Comparison of ENCODE assay signal across 6 cellular contexts in genomic region chr7:105984808-105985207, GRCh38. TPM values are rescaled to one million over a fixed set of nuclear protein-coding genes. Genes with fewer than 3 reads are reported as not detected.
A peak's percentile ranks its signal among the peaks of the same experiment; 100 is the strongest.
DNase-seq lines count a peak whose midpoint lies in the region; ATAC-seq, FAIRE-seq and TF ChIP-seq lines count a peak whose summit lies in the region.
"Not testable (repeated sequence)": the region's sequence is repeated elsewhere in the genome, so short reads cannot be mapped to it uniquely, and the experiment has no call there.

No MANE protein-coding gene starts in this region.

- not testable (repeated sequence) for H3K9me2 ChIP-seq in GM23338 (ENCODE audit: insufficient read depth)

- not testable (repeated sequence) for H3K4ac ChIP-seq in H1 (replicated peaks; ENCODE audit: insufficient read length, low read depth, low read length)

- POLR2A ChIA-PET in WTC11 (lab: Charles Lee): interaction anchor here (0.7 kb wide), 1 partner anchor 88 kb away, joined by 4 read pairs; no protein-coding TSS in a partner anchor
- POLR2A ChIA-PET in H1 (lab: Charles Lee; ENCODE audit: partially characterized antibody): not testable (repeated sequence)

- not testable (repeated sequence) for H3K27me3 ChIP-seq in GM23338 (ENCODE audit: insufficient read depth); H1 (replicated peaks in 1 of 4; ENCODE audit: control insufficient read depth in 3 of 4, extremely low read depth in 1 of 4, insufficient read depth in 3 of 4, low read length in 3 of 4); neural progenitor cell; stomach smooth muscle (ENCODE audit: control insufficient read depth in 1 of 2, insufficient read depth in 2 of 2, low read length in 2 of 2)

- not testable (repeated sequence) for H3K23me2 ChIP-seq in H1 (ENCODE audit: low read depth, low read length)

- H3K4me3 ChIP-seq in GM23338: peak overlapping the region; percentile 28; the same call in 1 of the 2 replicates
- H3K4me3 ChIP-seq in H1 (ENCODE audit: extremely low read depth in 1 of 4, insufficient read depth in 2 of 4, low read depth in 3 of 4, low read length in 4 of 4); neural progenitor cell; stomach smooth muscle (ENCODE audit: low read length in 2 of 2): not testable (repeated sequence)

- not testable (repeated sequence) for H4K8ac ChIP-seq in H1 (ENCODE audit: extremely low read depth, insufficient read depth, low read length)

- H2BK20ac ChIP-seq in H1 (ENCODE audit: low read length): peak overlapping the region; percentile 91

- peaks cover 12% of the 10 kb centered on the region for H3K27me3 Mint-ChIP-seq in GM23338 (ENCODE audit: insufficient read depth, low read depth, poor library complexity)
- H3K27me3 Mint-ChIP-seq in WTC11 (ENCODE audit: low read depth); mesothelial cell of epicardium (ENCODE audit: low read depth); neural progenitor cell (ENCODE audit: insufficient read depth, low read depth): not testable (repeated sequence)

- H3K4me1 ChIP-seq in GM23338 (ENCODE audit: insufficient read depth) (peaks cover 60% of the 10 kb centered on the region), H1 (replicated peaks in 1 of 4; ENCODE audit: control insufficient read depth in 3 of 4, insufficient read depth in 4 of 4, low read length in 3 of 4) (peaks cover 5 to 30% (median 28%) of the 10 kb centered on the region in 4 experiments), neural progenitor cell (peaks cover 49% of the 10 kb centered on the region), stomach smooth muscle (ENCODE audit: control insufficient read depth, insufficient read depth, low read length) (peaks cover 30% of the 10 kb centered on the region)

- H3K14ac ChIP-seq in H1 (ENCODE audit: insufficient read length): not testable (repeated sequence)

- H3K79me1 ChIP-seq in H1 (ENCODE audit: low read depth, low read length): not testable (repeated sequence)

- not testable (repeated sequence) for H2AFZ ChIP-seq in GM23338
- H2AFZ ChIP-seq in H1 (ENCODE audit: low read length) (0 out of 2 replicates have a peak overlapping the region, but pooled peaks have one; percentile 2), neural progenitor cell (replicated peaks) (peak overlapping the region; percentile 47)

- not testable (repeated sequence) for TF ChIP-seq RAD21 in H1 (IDR thresholded peaks at IDR 0.05 in 1 of 2, conservative IDR thresholded peaks at IDR 0.05 in 1 of 2; ENCODE audit: low read depth in 2 of 2, low read length in 2 of 2)

- not testable (repeated sequence) for TF ChIP-seq CTCF in GM23338 (conservative IDR thresholded peaks at IDR 0.05; ENCODE audit: low read depth in 2 of 2); WTC11 (IDR thresholded peaks at IDR 0.05); H1 (IDR thresholded peaks at IDR 0.05; ENCODE audit: control extremely low read depth in 1 of 3, insufficient read depth in 1 of 3, low read depth in 1 of 3, low read length in 3 of 3); mesothelial cell of epicardium (IDR thresholded peaks at IDR 0.05; ENCODE audit: unreplicated experiment); neural progenitor cell (IDR thresholded peaks at IDR 0.05)

- peak overlapping the region; percentile 51; the same call in 2 of the 3 replicates for H3K4me3 Mint-ChIP-seq in GM23338
- H3K4me3 Mint-ChIP-seq in WTC11: peak overlapping the region; percentile 38; the same call in 1 of the 2 replicates
- H3K4me3 Mint-ChIP-seq in mesothelial cell of epicardium, neural progenitor cell: not testable (repeated sequence)

- not testable (repeated sequence) for H4K20me1 ChIP-seq in GM23338 (replicated peaks; ENCODE audit: insufficient read depth); H1 (replicated peaks in 1 of 2; ENCODE audit: control insufficient read depth in 1 of 2, insufficient read depth in 2 of 2, low read length in 2 of 2); neural progenitor cell (ENCODE audit: low read depth)

- not testable (repeated sequence) for H3K18ac ChIP-seq in H1 (ENCODE audit: extremely low read depth, low read length)

- H3K56ac ChIP-seq in H1 (replicated peaks; ENCODE audit: insufficient read length, low read depth, low read length): not testable (repeated sequence)

- H3K27ac Mint-ChIP-seq in GM23338 (peak overlapping the region; percentile 90), WTC11 (peak overlapping the region; percentile 87; the same call in 1 of the 2 replicates), mesothelial cell of epicardium (peak overlapping the region; percentile 72)
- H3K27ac Mint-ChIP-seq in neural progenitor cell: not testable (repeated sequence)

- H3K9ac ChIP-seq in H1 (replicated peaks in 1 of 4; ENCODE audit: extremely low read depth in 1 of 4, low read depth in 3 of 4, low read length in 3 of 4); neural progenitor cell; stomach smooth muscle (ENCODE audit: low read length in 2 of 2): not testable (repeated sequence)

- H3K36me3 ChIP-seq in GM23338 (ENCODE audit: insufficient read depth); H1 (ENCODE audit: control insufficient read depth in 2 of 4, insufficient read depth in 4 of 4, low read length in 3 of 4); neural progenitor cell: not testable (repeated sequence)
- H3K36me3 ChIP-seq in stomach smooth muscle (ENCODE audit: control insufficient read depth in 2 of 2, insufficient read depth in 2 of 2, low read length in 2 of 2): peaks cover 0 to 14% of the 10 kb centered on the region in 2 donors

- not testable (repeated sequence) for ATAC-seq in GM23338, WTC11

- CTCF ChIA-PET in WTC11 (lab: Charles Lee) (interaction anchor here (1.1 to 1.6 kb wide), 3 partner anchors 15 to 226 kb away, joined by 3 to 6 read pairs (median 4); no protein-coding TSS in a partner anchor), H1 (lab: Charles Lee; ENCODE audit: partially characterized antibody) (interaction anchor here (0.6 to 3.9 kb wide), 13 partner anchors 9 to 109 kb away, joined by 3 to 14 read pairs (median 5); no protein-coding TSS in a partner anchor)

- DNase-seq in GM23338 (ENCODE audit: low spot score); WTC11 (ENCODE audit: low spot score); H1 (ENCODE audit: low read depth in 1 of 2, low spot score in 2 of 2); mesothelial cell of epicardium (ENCODE audit: low spot score in 2 of 2, unreplicated experiment in 2 of 2); neural progenitor cell (ENCODE audit: low spot score): not testable (repeated sequence)

- TF ChIP-seq EP300 in H1 (IDR thresholded peaks at IDR 0.05; ENCODE audit: borderline replicate concordance in 1 of 2, low read depth in 2 of 2, low read length in 2 of 2): not testable (repeated sequence)

- H3K4me2 ChIP-seq in GM23338 (peak overlapping the region; percentile 31; the same call in 1 of the 2 replicates), H1 (ENCODE audit: insufficient read depth in 1 of 2, low read depth in 2 of 2, low read length in 2 of 2) (peak overlapping the region; percentile 7 to 28; a peak in 2 of 4 replicates), neural progenitor cell (peak overlapping the region; percentile 73)

- H2BK120ac ChIP-seq in H1 (replicated peaks; ENCODE audit: low read depth, low read length): not testable (repeated sequence)

- not testable (repeated sequence) for H3K23ac ChIP-seq in H1 (ENCODE audit: insufficient read length)

- H3K9me3 ChIP-seq in H1 (ENCODE audit: insufficient read depth in 2 of 2, low read depth in 1 of 2, low read length in 1 of 2); neural progenitor cell (ENCODE audit: low read depth); stomach smooth muscle (ENCODE audit: control insufficient read depth in 2 of 2, low read length in 2 of 2): not testable (repeated sequence)

- not testable (repeated sequence) for H3K79me2 ChIP-seq in GM23338 (replicated peaks; ENCODE audit: insufficient read depth); H1 (ENCODE audit: control insufficient read depth in 1 of 2, insufficient read depth in 2 of 2, low read length in 2 of 2); neural progenitor cell (ENCODE audit: low read depth)

- H4K5ac ChIP-seq in H1 (ENCODE audit: insufficient read length, low read depth, low read length): not testable (repeated sequence)

- H3K4me1 Mint-ChIP-seq in GM23338 (peaks cover 79% of the 10 kb centered on the region), WTC11 (peaks cover 86% of the 10 kb centered on the region), mesothelial cell of epicardium (peaks cover 48% of the 10 kb centered on the region), neural progenitor cell (peaks cover 37% of the 10 kb centered on the region)

- peak overlapping the region; percentile 41; the same call in 1 of the 2 replicates for H2BK12ac ChIP-seq in H1 (ENCODE audit: low read depth, low read length)

- H4K91ac ChIP-seq in H1 (replicated peaks; ENCODE audit: insufficient read length, low read length): not testable (repeated sequence)

- not testable (repeated sequence) for H3K9me3 Mint-ChIP-seq in GM23338, WTC11, mesothelial cell of epicardium, neural progenitor cell

- H3F3A ChIP-seq in GM23338 (replicated peaks; ENCODE audit: low read depth): not testable (repeated sequence)
- H3F3A ChIP-seq in neural progenitor cell (ENCODE audit: low read depth): peaks cover 16% of the 10 kb centered on the region

- H2BK15ac ChIP-seq in H1 (ENCODE audit: low read length): not testable (repeated sequence)

- FAIRE-seq in H1 (lab: Jason Lieb, UNC): not testable (repeated sequence)

- H3K27ac ChIP-seq in GM23338 (ENCODE audit: low read depth); H1 (ENCODE audit: low read depth, low read length); neural progenitor cell: not testable (repeated sequence)
- peak overlapping the region; percentile 80 for H3K27ac ChIP-seq in stomach smooth muscle (ENCODE audit: low read length)

- 0 out of 2 replicates have a peak overlapping the region, but pooled peaks have one; percentile 36 for H2BK5ac ChIP-seq in H1 (ENCODE audit: low read depth, low read length)

- 92% methylated on average over 6 of the region's 6 CpGs; no CpG with 5 or more reads in 1 of the 2 experiments for WGBS in H1 (ENCODE audit: extremely low coverage in 1 of 2, insufficient coverage in 1 of 2, insufficient read length in 1 of 2, insufficient replicate concordance in 2 of 2, low coverage in 1 of 2, low lambda C conversion rate in 2 of 2, missing lambda C conversion rate in 1 of 2), 2 experiments

- not testable (repeated sequence) for TF ChIP-seq POLR2A in H1 (IDR thresholded peaks at IDR 0.05; ENCODE audit: control extremely low read depth in 1 of 2, low read depth in 2 of 2, low read length in 2 of 2)

- H3K36me3 Mint-ChIP-seq in GM23338 (ENCODE audit: low read depth); WTC11; mesothelial cell of epicardium; neural progenitor cell: not testable (repeated sequence)

- not testable (repeated sequence) for H2AK5ac ChIP-seq in H1 (ENCODE audit: low read depth, low read length)

RNA-seq across cellular contexts. Expression of gene CDHR3, which starts 21.7 kb away (rescaled TPM):
- total RNA-seq in GM23338 (2014; rRNA removed; shearing (Covaris generic)): 6.7 and 12.2 TPM in 2 replicates
- 4.9 and 5.1 TPM in 2 replicates for polyA plus RNA-seq in GM23338 (2016; fragmentation: Nextera tagmentation; extraction: Ambion mirVana)
- total RNA-seq in WTC11 (2021): 18.3 to 19.1 TPM (median 18.9 TPM) in 3 replicates
- total RNA-seq in H1 (2021; fragmentation: NEBNext Ultra II Directional; extraction: Animal tissue kit (Norgen Biotek cat#: 25700)): 5.9 and 6.4 TPM in 2 replicates
- 6.8 and 8.0 TPM in 2 replicates for polyA plus RNA-seq in H1 (2011; rRNA removed)
- polyA plus RNA-seq in H1 (2011; cell fraction: cytosol; rRNA removed): 7.8 TPM
- 16.2 TPM for polyA plus RNA-seq in H1 (2011; cell fraction: nucleus; rRNA removed)
- 6.7 to 8.7 TPM (median 8.4 TPM) in 4 replicates for polyA plus RNA-seq in H1 (2012, experiment 1 of 2)
- polyA plus RNA-seq in H1 (2012, experiment 2 of 2): 2.2 TPM
- 4.2 TPM for polyA plus RNA-seq in H1 (2013, experiment 1 of 2)
- polyA plus RNA-seq in H1 (2013, experiment 2 of 2): 5.1 TPM
- polyA minus RNA-seq in H1 (2011; rRNA and poly(A)+ RNA removed): 7.2 and 13.7 TPM in 2 replicates
- polyA minus RNA-seq in H1 (2011; cell fraction: cytosol; rRNA and poly(A)+ RNA removed): 5.9 TPM
- polyA minus RNA-seq in H1 (2011; cell fraction: nucleus; rRNA and poly(A)+ RNA removed): 24.5 TPM
- 2.5 to 3.6 TPM (median 3.2 TPM) in 3 replicates for total RNA-seq in mesothelial cell of epicardium
- total RNA-seq in neural progenitor cell (ENCODE audit: low replicate concordance): 1.4 and 3.7 TPM in 2 replicates

Comparison
In these comparisons a context has a peak if more than half of its experiments do, and no peak if none do; other contexts are left out.
1. H3K4me2 ChIP-seq: peak in every context shown above with its lines; median percentile 73 in neural progenitor cell; 31 in GM23338; 18 in H1.